In the genomic region with DNA sequence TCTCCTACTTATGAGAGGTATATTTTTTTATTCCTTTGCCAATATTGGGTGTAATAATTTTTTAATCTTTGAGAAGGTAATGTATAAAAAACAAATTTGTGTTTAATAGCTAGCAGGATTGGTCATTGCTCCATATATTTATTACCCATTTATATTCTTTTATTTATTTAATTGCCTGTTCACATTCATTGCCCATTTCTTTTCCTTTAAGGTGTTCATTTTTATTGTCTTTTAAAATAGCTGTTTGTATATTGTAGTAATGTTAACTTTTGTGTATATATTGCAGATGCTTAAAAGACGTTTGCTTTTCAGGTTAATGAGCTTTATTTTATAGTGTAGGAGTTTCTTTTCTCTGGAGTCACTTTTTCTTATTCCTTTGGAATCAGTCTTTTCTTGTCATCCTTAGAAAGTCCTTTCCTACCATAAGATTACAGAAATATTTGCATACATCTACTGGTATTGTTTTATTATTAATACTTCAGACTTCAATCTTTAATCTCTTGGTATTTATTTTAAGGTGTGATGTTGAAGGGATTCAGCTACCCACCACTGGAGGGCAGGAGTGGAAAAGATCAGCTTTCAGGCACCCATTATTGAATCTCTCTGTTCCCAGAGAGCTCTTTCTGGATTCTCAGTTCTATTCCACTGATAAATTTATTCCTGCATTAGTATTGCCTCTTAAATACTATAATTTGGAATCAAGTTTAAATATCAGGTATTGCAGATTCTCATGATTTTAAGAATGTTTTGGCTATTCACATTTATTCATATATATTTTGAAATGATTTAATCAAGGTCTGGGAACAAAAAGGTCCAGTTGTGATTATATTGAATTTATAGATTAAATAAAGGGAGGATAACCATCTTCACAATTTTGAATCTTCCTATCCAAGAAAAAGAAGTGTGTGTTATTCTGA, we compare ENCODE assay signal across 10 cellular contexts. TPM values are rescaled to one million over a fixed set of nuclear protein-coding genes. Genes with fewer than 3 reads are reported as not detected.
DNase-seq lines count a peak whose midpoint lies in the region; ATAC-seq and TF ChIP-seq lines count a peak whose summit lies in the region.
"Had no signal": no experiment of that assay in that cellular context is flagged by ENCODE, and none has a peak within 500 bp of the region (broad histone marks: within the 10 kb centered on the region; RNA-seq: fewer than 3 reads in every experiment).

No MANE protein-coding gene starts in this region.

- peaks cover 4% of the 10 kb centered on the region for H3K4me1 Mint-ChIP-seq in neural crest cell

- intact Hi-C loops in body of pancreas (cut with DNase I): no loop called here

- 92 to 93% methylated on average over 1 of the region's 1 CpG for WGBS in body of pancreas, 2 donors

- no peak overlapping the region for H3K4me3 Mint-ChIP-seq in neural crest cell

- peaks cover 43% of the 10 kb centered on the region for H3K36me3 Mint-ChIP-seq in neural crest cell (ENCODE audit: low read depth)

- H3K4me3 ChIP-seq in body of pancreas: no peak overlapping the region
- H3K4me3 ChIP-seq: BLaER1 had no signal

- TF ChIP-seq CTCF in body of pancreas (IDR thresholded peaks at IDR 0.05): peak in 4 of 7 experiments; percentile 19 to 38 (median 24)
- TF ChIP-seq CTCF in neural crest cell (conservative IDR thresholded peaks at IDR 0.05): peak; percentile 55

- H3K27ac ChIP-seq in body of pancreas: no peak overlapping the region
- H3K27ac ChIP-seq: BLaER1 had no signal

- no peaks in the 10 kb centered on the region for H3K27me3 Mint-ChIP-seq in neural crest cell (ENCODE audit: low read depth)

- H3K9me3 Mint-ChIP-seq in neural crest cell: peaks cover 15% of the 10 kb centered on the region

- no peaks in the 10 kb centered on the region for H3K36me3 ChIP-seq in body of pancreas (replicated peaks in 1 of 2; ENCODE audit: insufficient read depth in 1 of 2, low read depth in 2 of 2)

- TF ChIP-seq POLR2A in body of pancreas (IDR thresholded peaks at IDR 0.05): no peak

- no peaks in the 10 kb centered on the region for H3K9me3 ChIP-seq in body of pancreas

- no peak overlapping the region for H3K27ac Mint-ChIP-seq in neural crest cell (ENCODE audit: unreplicated experiment)

- no peak for ATAC-seq in body of pancreas
- ATAC-seq in GM21576 (IDR thresholded peaks at IDR 0.05; ENCODE audit: unreplicated experiment): no peak
- no peak for ATAC-seq in HG02852 (IDR thresholded peaks at IDR 0.05; ENCODE audit: unreplicated experiment)
- ATAC-seq: right cardiac atrium had no signal

- H3K27me3 ChIP-seq in body of pancreas: no peaks in the 10 kb centered on the region
- H3K27me3 ChIP-seq: BLaER1 had no signal

- DNase-seq in NCI-H1105 treated with DMSO at 0.1 percent for 48 hours (lab: John Stamatoyannopoulos, UW): peak; percentile 32
- DNase-seq in NCI-H1105 (lab: John Stamatoyannopoulos, UW): no peak
- peak; percentile 40 to 75 for DNase-seq in Kasumi-1 (lab: John Stamatoyannopoulos, UW)
- DNase-seq in body of pancreas: peak in 1 of 4 donors; percentile 36
- no peak for DNase-seq in neural crest cell (ENCODE audit: low read depth, low spot score)
- DNase-seq in amygdala (lab: John Stamatoyannopoulos, UW): no peak
- DNase-seq: right cardiac atrium had no signal

- H3K4me1 ChIP-seq in body of pancreas: peaks cover 10% of the 10 kb centered on the region
- H3K4me1 ChIP-seq: BLaER1 had no signal

RNA-seq across cellular contexts. Expression of a gene that starts 17.3 kb away (rescaled TPM):
- total RNA-seq in body of pancreas: 10 to 100 TPM; 12.5 to 24.1 TPM
- 30.9 and 35.5 TPM in 2 replicates for total RNA-seq in neural crest cell

Comparison
In these comparisons a context has a peak if more than half of its experiments do, and no peak if none do; other contexts are left out.
1. DNase-seq: peak in NCI-H1105 treated with DMSO at 0.1 percent for 48 hours (single experiment) and Kasumi-1 (2 of 2); none in NCI-H1105 (single experiment), neural crest cell (single experiment) and amygdala (0 of 56).